In the genomic region with DNA sequence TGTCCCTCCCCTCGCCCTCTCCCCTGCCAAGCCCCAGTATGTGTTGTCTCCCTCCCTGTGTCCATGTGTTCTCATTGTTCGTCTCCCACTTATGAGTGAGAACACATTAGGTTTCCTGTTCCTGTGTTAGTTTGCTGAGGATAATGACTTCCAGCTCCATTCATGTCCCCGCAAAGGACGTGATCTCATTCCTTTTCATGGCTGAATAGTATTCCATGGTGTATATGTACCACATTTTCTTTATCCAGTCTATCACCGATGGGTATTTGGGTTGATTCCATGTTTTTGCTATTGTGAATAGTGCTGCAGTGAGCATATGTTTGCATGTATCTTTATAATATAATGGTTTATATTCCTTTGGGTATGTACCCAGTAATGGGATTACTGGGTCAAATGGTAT, we compare ENCODE assay signal across 9 cellular contexts. TPM values are rescaled to one million over a fixed set of nuclear protein-coding genes. Genes with fewer than 3 reads are reported as not detected.
"Had no signal": no experiment of that assay in that cellular context is flagged by ENCODE, and none has a peak within 500 bp of the region (broad histone marks: within the 10 kb centered on the region; RNA-seq: fewer than 3 reads in every experiment).

No MANE protein-coding gene starts in this region.

RNA-seq across cellular contexts. Expression of a gene that starts 45.5 kb away (rescaled TPM):
- total RNA-seq: OCI-LY7, Peyer's patch, Right ventricle myocardium inferior, Right ventricle myocardium superior, RPMI7951, SJCRH30, SJSA1, SK-MEL-5 had no signal
- polyA plus RNA-seq: SK-N-SH had no signal
